12 cellular contexts compared by ENCODE assay signal in genomic region chr17:58333396-58334207, GRCh38. TPM values are rescaled to one million over a fixed set of nuclear protein-coding genes. Genes with fewer than 3 reads are reported as not detected.
DNase-seq lines count a peak whose midpoint lies in the region; ATAC-seq and TF ChIP-seq lines count a peak whose summit lies in the region.
"Had no signal": no experiment of that assay in that cellular context is flagged by ENCODE, and none has a peak within 500 bp of the region (broad histone marks: within the 10 kb centered on the region; RNA-seq: fewer than 3 reads in every experiment).

No MANE protein-coding gene starts in this region.

- peaks cover 65% of the 10 kb centered on the region for H3K4me1 Mint-ChIP-seq in WTC11

- peak; percentile 49 for DNase-seq in cardiac septum (ENCODE audit: low spot score)
- no peak for DNase-seq in right cardiac atrium
- DNase-seq in WTC11 (ENCODE audit: low spot score) = peak; percentile 4
- DNase-seq in right lobe of liver = no peak
- peak; percentile 20 for DNase-seq in upper lobe of right lung
- DNase-seq: anterior cingulate cortex, C1 segment of cervical spinal cord had no signal

- H3K27ac Mint-ChIP-seq in WTC11 = no peak overlapping the region

- no peaks in the 10 kb centered on the region for H3K36me3 Mint-ChIP-seq in WTC11

- ATAC-seq in right cardiac atrium (no peak), WTC11 (no peak), right lobe of liver (no peak), upper lobe of right lung (no peak), GM18873 (IDR thresholded peaks at IDR 0.05; ENCODE audit: low FRiP score, unreplicated experiment) (no peak), GM19395 (IDR thresholded peaks at IDR 0.05; ENCODE audit: unreplicated experiment) (no peak), GM21447 (IDR thresholded peaks at IDR 0.05; ENCODE audit: unreplicated experiment) (no peak)
- ATAC-seq: esophagus mucosa had no signal

- H3K4me1 ChIP-seq in right cardiac atrium (ENCODE audit: control insufficient read depth, insufficient read depth, low read length) (no peaks in the 10 kb centered on the region), right lobe of liver (no peaks in the 10 kb centered on the region), upper lobe of right lung (peaks cover 34% of the 10 kb centered on the region)

- no peak overlapping the region for H3K4me3 Mint-ChIP-seq in WTC11

- H3K27me3 ChIP-seq in right cardiac atrium (ENCODE audit: control insufficient read depth, insufficient read depth) (no peaks in the 10 kb centered on the region), right lobe of liver (no peaks in the 10 kb centered on the region), upper lobe of right lung (no peaks in the 10 kb centered on the region)

- intact Hi-C loops in cardiac septum (cut with DNase I) = no loop called here
- intact Hi-C loops in right cardiac atrium (cut with DNase I) = no loop called here
- intact Hi-C loops in right lobe of liver (cut with DNase I) = no loop called here
- intact Hi-C loops in upper lobe of right lung (cut with DNase I) = no loop called here

- POLR2A ChIA-PET in WTC11 (lab: Charles Lee) = no interaction called here

- H3K9me3 ChIP-seq in right cardiac atrium (ENCODE audit: control insufficient read depth, low read length) (no peaks in the 10 kb centered on the region), right lobe of liver (no peaks in the 10 kb centered on the region), upper lobe of right lung (no peaks in the 10 kb centered on the region)

- 49% methylated on average over 11 of the region's 11 CpGs for WGBS in right cardiac atrium
- 25% methylated on average over 9 of the region's 11 CpGs for WGBS in right lobe of liver (ENCODE audit: insufficient coverage, low coverage, low lambda C conversion rate, missing lambda C conversion rate)

- H3K36me3 ChIP-seq in right lobe of liver (no peaks in the 10 kb centered on the region), upper lobe of right lung (no peaks in the 10 kb centered on the region)

- no peak overlapping the region for H3K27ac ChIP-seq in right cardiac atrium (ENCODE audit: low read length)
- peak overlapping the region in 2 of 3 donors; percentile 50 to 63 for H3K27ac ChIP-seq in right lobe of liver
- peak overlapping the region; percentile 92 for H3K27ac ChIP-seq in upper lobe of right lung

- TF ChIP-seq POLR2A in right lobe of liver (IDR thresholded peaks at IDR 0.05) = no peak

- CTCF ChIA-PET in WTC11 (lab: Charles Lee) = interaction anchor here (0.9 to 1.1 kb wide), 3 partner anchors 8 to 26 kb away, joined by 3 to 4 read pairs (median 3); no protein-coding TSS in a partner anchor

- no peaks in the 10 kb centered on the region for H3K27me3 Mint-ChIP-seq in WTC11 (ENCODE audit: low read depth)

- TF ChIP-seq CTCF in WTC11 (IDR thresholded peaks at IDR 0.05) (no peak), right lobe of liver (IDR thresholded peaks at IDR 0.05) (no peak), upper lobe of right lung (IDR thresholded peaks at IDR 0.05) (no peak)

- H3K4me3 ChIP-seq in right cardiac atrium (ENCODE audit: low read length) (no peak overlapping the region), right lobe of liver (peak overlapping the region in 1 of 3 donors; percentile 50), upper lobe of right lung (peak overlapping the region; percentile 59)

- H3K9me3 Mint-ChIP-seq in WTC11 = no peaks in the 10 kb centered on the region

TF ChIP-seq in WTC11, 78 proteins besides CTCF, POLR2A, EP300 and RAD21 (continues in another document):
- TF ChIP-seq, protein P1, sequence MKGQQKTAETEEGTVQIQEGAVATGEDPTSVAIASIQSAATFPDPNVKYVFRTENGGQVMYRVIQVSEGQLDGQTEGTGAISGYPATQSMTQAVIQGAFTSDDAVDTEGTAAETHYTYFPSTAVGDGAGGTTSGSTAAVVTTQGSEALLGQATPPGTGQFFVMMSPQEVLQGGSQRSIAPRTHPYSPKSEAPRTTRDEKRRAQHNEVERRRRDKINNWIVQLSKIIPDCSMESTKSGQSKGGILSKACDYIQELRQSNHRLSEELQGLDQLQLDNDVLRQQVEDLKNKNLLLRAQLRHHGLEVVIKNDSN (CRISPR knock-in tag; IDR thresholded peaks at IDR 0.05) = no peak
- TF ChIP-seq IRF1 (CRISPR knock-in tag; IDR thresholded peaks at IDR 0.05) = no peak
- TF ChIP-seq ZBTB43 (CRISPR knock-in tag; IDR thresholded peaks at IDR 0.05) = no peak
- no peak for TF ChIP-seq ZNF232 (CRISPR knock-in tag; IDR thresholded peaks at IDR 0.05)
- no peak for TF ChIP-seq JAZF1 (CRISPR knock-in tag; IDR thresholded peaks at IDR 0.05)
- TF ChIP-seq ZNF219 (CRISPR knock-in tag; IDR thresholded peaks at IDR 0.05; ENCODE audit: borderline replicate concordance) = no peak
- no peak for TF ChIP-seq EMX1 (CRISPR knock-in tag; IDR thresholded peaks at IDR 0.05)
- TF ChIP-seq, protein P2, sequence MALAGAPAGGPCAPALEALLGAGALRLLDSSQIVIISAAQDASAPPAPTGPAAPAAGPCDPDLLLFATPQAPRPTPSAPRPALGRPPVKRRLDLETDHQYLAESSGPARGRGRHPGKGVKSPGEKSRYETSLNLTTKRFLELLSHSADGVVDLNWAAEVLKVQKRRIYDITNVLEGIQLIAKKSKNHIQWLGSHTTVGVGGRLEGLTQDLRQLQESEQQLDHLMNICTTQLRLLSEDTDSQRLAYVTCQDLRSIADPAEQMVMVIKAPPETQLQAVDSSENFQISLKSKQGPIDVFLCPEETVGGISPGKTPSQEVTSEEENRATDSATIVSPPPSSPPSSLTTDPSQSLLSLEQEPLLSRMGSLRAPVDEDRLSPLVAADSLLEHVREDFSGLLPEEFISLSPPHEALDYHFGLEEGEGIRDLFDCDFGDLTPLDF (CRISPR knock-in tag; IDR thresholded peaks at IDR 0.05) = no peak
- TF ChIP-seq KAT7 (CRISPR knock-in tag; IDR thresholded peaks at IDR 0.05; ENCODE audit: borderline replicate concordance) = no peak
- no peak for TF ChIP-seq CBFB (CRISPR knock-in tag; IDR thresholded peaks at IDR 0.05; ENCODE audit: low read depth)
- no peak for TF ChIP-seq ZNF317 (CRISPR knock-in tag; IDR thresholded peaks at IDR 0.05; ENCODE audit: borderline replicate concordance, low read depth)

RNA-seq across cellular contexts. Expression of gene TSPOAP1, which starts 5.0 kb away (rescaled TPM):
- total RNA-seq in cardiac septum (10.7 TPM), right cardiac atrium (10 to 100 TPM in 3 of 4 donors, 1 to 10 TPM in 1; 7.0 to 21.5 (median 19.2) TPM), WTC11 (2021) (10.9 to 19.0 TPM (median 16.4 TPM) in 3 replicates), right lobe of liver (1 to 10 TPM in 5 of 6 experiments, under 1 TPM in 1; 0.87 to 8.3 (median 3.8) TPM), upper lobe of right lung (21.0 TPM)
- polyA plus RNA-seq in right cardiac atrium = 13.0 TPM

RNA-seq across cellular contexts. Expression of gene SUPT4H1, which starts 18.4 kb away (rescaled TPM):
- total RNA-seq in cardiac septum = 49.4 TPM
- 10 to 100 TPM; 51.9 to 65.6 (median 61.6) TPM for total RNA-seq in right cardiac atrium
- polyA plus RNA-seq in right cardiac atrium = 69.3 TPM
- 85.5 to 91.1 TPM (median 89.3 TPM) in 3 replicates for total RNA-seq in WTC11 (2021)
- 10 to 100 TPM; 24.8 to 50.9 (median 37.0) TPM for total RNA-seq in right lobe of liver
- 82.4 TPM for total RNA-seq in upper lobe of right lung

RNA-seq across cellular contexts. Expression of gene MPO, which starts 52.9 kb away (rescaled TPM):
- total RNA-seq in cardiac septum (0.94 TPM), right cardiac atrium (under 1 TPM; 0.06 to 0.50 (median 0.23) TPM), WTC11 (2021) (not detected in 3 replicates), right lobe of liver (1 to 10 TPM in 2 of 6 experiments, under 1 TPM in 2, not detected in 2; 0.26 to 4.2 (median 1.9) TPM), upper lobe of right lung (0.35 TPM)
- polyA plus RNA-seq in right cardiac atrium = 0.07 TPM
- total RNA-seq: esophagus mucosa, HT1080 had no signal

Comparison
In these comparisons a context has a peak if more than half of its experiments do, and no peak if none do; other contexts are left out.
1. DNase-seq: peak in cardiac septum (single experiment), WTC11 (single experiment) and upper lobe of right lung (single experiment); none in right cardiac atrium (0 of 3) and right lobe of liver (0 of 3).